Comparison of ENCODE assay signal across 24 cellular contexts in genomic region chr4:171265190-171265818, GRCh38.
"Had no signal": no experiment of that assay in that cellular context is flagged by ENCODE, and none has a peak within 500 bp of the region (broad histone marks: within the 10 kb centered on the region; RNA-seq: fewer than 3 reads in every experiment).

No MANE protein-coding gene starts in this region.

- H3K27ac ChIP-seq: hepatocyte, left ventricle myocardium inferior, ovary, right atrium auricular region, right lobe of liver, tibial nerve had no signal

- H3K36me3 Mint-ChIP-seq: naive thymus-derived CD4-positive, alpha-beta T cell; stimulated activated memory B cell treated with anti-CD40 and anti-IgM and Interleukin-4, amounts not matched to agents 10 μg/mL and 1 μg/mL and 100 μg/mL, for 72 hours; type B pancreatic cell had no signal

- ATAC-seq: mucosa of descending colon; naive thymus-derived CD4-positive, alpha-beta T cell; natural killer cell treated with Interleukin-12 subunit alpha and Interleukin-12 subunit beta and Interleukin-15 and Interleukin-18, amount 100 ng/mL, for 72 hours; right lobe of liver; stimulated activated memory B cell treated with anti-CD40 and anti-IgM and Interleukin-4, amounts not matched to agents 10 μg/mL and 1 μg/mL and 100 μg/mL, for 72 hours; stimulated activated naive CD8-positive, alpha-beta T cell treated with anti-CD3 and anti-CD28 coated beads, Interleukin-15, amount 100 ng/mL, for 72 hours had no signal

- H3K4me3 Mint-ChIP-seq: naive thymus-derived CD4-positive, alpha-beta T cell; natural killer cell treated with Interleukin-12 subunit alpha and Interleukin-12 subunit beta and Interleukin-15 and Interleukin-18, amount 100 ng/mL, for 72 hours; stimulated activated memory B cell treated with anti-CD40 and anti-IgM and Interleukin-4, amounts not matched to agents 10 μg/mL and 1 μg/mL and 100 μg/mL, for 72 hours; stimulated activated naive CD8-positive, alpha-beta T cell treated with anti-CD3 and anti-CD28 coated beads, Interleukin-15, amount 100 ng/mL, for 72 hours; type B pancreatic cell had no signal

- DNase-seq: islet precursor cell; left ventricle myocardium inferior; mesendoderm; midbrain; mucosa of descending colon; naive thymus-derived CD4-positive, alpha-beta T cell; ovary; right lobe of liver; stimulated activated CD4-positive, alpha-beta T cell treated with anti-CD3 and anti-CD28 coated beads, Interleukin-1b, Interleukin-23, amount 100 ng/mL, for 48 hours; stimulated activated CD4-positive, alpha-beta T cell treated with anti-CD3 and anti-CD28 coated beads, Interleukin-2, amount 100 ng/mL, for 48 hours; stimulated activated CD4-positive, alpha-beta T cell treated with anti-CD3 and anti-CD28 coated beads, Interleukin-4, amount 100 ng/mL, for 4 hours; stimulated activated CD8-positive, alpha-beta memory T cell treated with anti-CD3 and anti-CD28 coated beads, Interleukin-4, amount 100 ng/mL, for 48 hours; stimulated activated naive CD4-positive, alpha-beta T cell treated with Interleukin-2 at 50 U/mL for 16 hours; stimulated activated naive CD8-positive, alpha-beta T cell treated with anti-CD3 and anti-CD28 coated beads, Interleukin-15, amount 100 ng/mL, for 72 hours; substantia nigra had no signal

- H3K4me3 ChIP-seq: hepatocyte, left ventricle myocardium inferior, lung, mucosa of descending colon, ovary, right atrium auricular region, right lobe of liver, smooth muscle cell, tibial nerve had no signal

- H3K27ac Mint-ChIP-seq: naive thymus-derived CD4-positive, alpha-beta T cell; natural killer cell treated with Interleukin-12 subunit alpha and Interleukin-12 subunit beta and Interleukin-15 and Interleukin-18, amount 100 ng/mL, for 72 hours; progenitor cell of endocrine pancreas; stimulated activated memory B cell treated with anti-CD40 and anti-IgM and Interleukin-4, amounts not matched to agents 10 μg/mL and 1 μg/mL and 100 μg/mL, for 72 hours; stimulated activated naive CD8-positive, alpha-beta T cell treated with anti-CD3 and anti-CD28 coated beads, Interleukin-15, amount 100 ng/mL, for 72 hours; type B pancreatic cell had no signal

- H3K27me3 Mint-ChIP-seq: naive thymus-derived CD4-positive, alpha-beta T cell; natural killer cell treated with Interleukin-12 subunit alpha and Interleukin-12 subunit beta and Interleukin-15 and Interleukin-18, amount 100 ng/mL, for 72 hours; progenitor cell of endocrine pancreas; stimulated activated memory B cell treated with anti-CD40 and anti-IgM and Interleukin-4, amounts not matched to agents 10 μg/mL and 1 μg/mL and 100 μg/mL, for 72 hours; stimulated activated naive CD8-positive, alpha-beta T cell treated with anti-CD3 and anti-CD28 coated beads, Interleukin-15, amount 100 ng/mL, for 72 hours; type B pancreatic cell had no signal

- H3K36me3 ChIP-seq: left ventricle myocardium inferior, ovary, right atrium auricular region, right lobe of liver, tibial nerve had no signal

- H3K4me1 Mint-ChIP-seq: stimulated activated memory B cell treated with anti-CD40 and anti-IgM and Interleukin-4, amounts not matched to agents 10 μg/mL and 1 μg/mL and 100 μg/mL, for 72 hours; stimulated activated naive CD8-positive, alpha-beta T cell treated with anti-CD3 and anti-CD28 coated beads, Interleukin-15, amount 100 ng/mL, for 72 hours had no signal

- H2AFZ ChIP-seq: hepatocyte had no signal

- H3K9me3 ChIP-seq: ovary, right atrium auricular region, right lobe of liver had no signal

- H3K4me2 ChIP-seq: hepatocyte, smooth muscle cell had no signal

- H3K27me3 ChIP-seq: hepatocyte, right atrium auricular region, right lobe of liver, tibial nerve had no signal

- H3K4me1 ChIP-seq: left ventricle myocardium inferior, right atrium auricular region, right lobe of liver, tibial nerve had no signal

- H3K79me2 ChIP-seq: hepatocyte had no signal
